Comparison of ENCODE assay signal across 8 cellular contexts in genomic region chr5:97838214-97838613, GRCh38.
DNase-seq lines count a peak whose midpoint lies in the region; ATAC-seq and TF ChIP-seq lines count a peak whose summit lies in the region.

No MANE protein-coding gene starts in this region.

- H3K36me3 ChIP-seq in adipocyte (ENCODE audit: control insufficient read depth, insufficient read depth, low read length, severe bottlenecking) (no peaks in the 10 kb centered on the region), psoas muscle (ENCODE audit: insufficient read depth in 1 of 2, low read depth in 1 of 2) (no peaks in the 10 kb centered on the region), MG63 (no peaks in the 10 kb centered on the region), tibial artery (no peaks in the 10 kb centered on the region)

- H3K27ac ChIP-seq in psoas muscle (no peak overlapping the region), tibial artery (no peak overlapping the region)

- peak overlapping the region; percentile 19 for H3K4me3 ChIP-seq in adipocyte (ENCODE audit: low read length)
- no peak overlapping the region for H3K4me3 ChIP-seq in psoas muscle
- no peak overlapping the region for H3K4me3 ChIP-seq in MG63
- H3K4me3 ChIP-seq in tibial artery = no peak overlapping the region

- DNase-seq in AG20443 (ENCODE audit: low spot score) (peak; percentile 63), adipocyte (ENCODE audit: low read depth) (peak; percentile 90), psoas muscle (no peak), MG63 (no peak), NCI-H2171 treated with DMSO at 0.1 percent for 48 hours (lab: John Stamatoyannopoulos, UW) (no peak), tibial artery (no peak)

- H3K9me3 ChIP-seq in adipocyte (ENCODE audit: control insufficient read depth, low read length) = no peaks in the 10 kb centered on the region
- H3K9me3 ChIP-seq in psoas muscle = no peaks in the 10 kb centered on the region
- no peaks in the 10 kb centered on the region for H3K9me3 ChIP-seq in MG63
- no peaks in the 10 kb centered on the region for H3K9me3 ChIP-seq in tibial artery

- intact Hi-C loops in psoas muscle (cut with DNase I) (no loop called here), tibial artery (cut with DNase I; ENCODE audit: low total_unique reads) (no loop called here)

- WGBS in psoas muscle, 3 donors = 5 to 8% (median 5%) methylated on average over 1 of the region's 1 CpG

- H3K27me3 ChIP-seq in adipocyte (replicated peaks; ENCODE audit: control insufficient read depth, insufficient read depth, low read length) (peaks cover 4% of the 10 kb centered on the region), psoas muscle (ENCODE audit: insufficient read depth in 3 of 3, low read length in 2 of 3) (no peaks in the 10 kb centered on the region), MG63 (peaks cover 44% of the 10 kb centered on the region), tibial artery (no peaks in the 10 kb centered on the region)

- ATAC-seq in GM19455 (IDR thresholded peaks at IDR 0.05; ENCODE audit: unreplicated experiment) (peak; percentile 83), HG03378 (IDR thresholded peaks at IDR 0.05; ENCODE audit: unreplicated experiment) (peak; percentile 98), psoas muscle (peak; percentile 51 to 64 (median 58))

- TF ChIP-seq CTCF in psoas muscle (IDR thresholded peaks at IDR 0.05) (no peak), tibial artery (IDR thresholded peaks at IDR 0.05) (no peak)

- H3K4me1 ChIP-seq in adipocyte (ENCODE audit: control insufficient read depth, insufficient read depth, low read length) = peaks cover 23% of the 10 kb centered on the region
- no peaks in the 10 kb centered on the region for H3K4me1 ChIP-seq in psoas muscle
- H3K4me1 ChIP-seq in tibial artery = no peaks in the 10 kb centered on the region

- no peak overlapping the region for H3K9ac ChIP-seq in adipocyte (ENCODE audit: low read length)

Comparison
In these comparisons a context has a peak if more than half of its experiments do, and no peak if none do; other contexts are left out.
1. DNase-seq: peak in AG20443 (single experiment) and adipocyte (single experiment); none in psoas muscle (0 of 2), MG63 (single experiment), NCI-H2171 treated with DMSO at 0.1 percent for 48 hours (single experiment) and tibial artery (0 of 2).
2. Peak in every context shown above with its lines, with median percentiles within 50 percentile points of each other: ATAC-seq.